In genomic region chr5:14090290-14090689, GRCh38 we compare ENCODE assay signal across 24 cellular contexts.
"Had no signal": no experiment of that assay in that cellular context is flagged by ENCODE, and none has a peak within 500 bp of the region (broad histone marks: within the 10 kb centered on the region; RNA-seq: fewer than 3 reads in every experiment).

No MANE protein-coding gene starts in this region.

- ATAC-seq: effector memory CD8-positive, alpha-beta T cell; gastrocnemius medialis; left ventricle myocardium superior; lower lobe of right lung; naive thymus-derived CD8-positive, alpha-beta T cell; sciatic nerve; stimulated activated naive CD8-positive, alpha-beta T cell treated with anti-CD3 and anti-CD28 coated beads, Interleukin-15, amount 100 ng/mL, for 72 hours; upper lobe of right lung had no signal

- H3K4me1 ChIP-seq: esophagus squamous epithelium, gastrocnemius medialis, lower lobe of right lung, prostate gland, right atrium auricular region, suprapubic skin, transverse colon, upper lobe of right lung, uterus had no signal

- H3K4me3 ChIP-seq: esophagus squamous epithelium, gastrocnemius medialis, lower lobe of right lung, prostate gland, right atrium auricular region, smooth muscle cell, suprapubic skin, transverse colon, upper lobe of right lung, uterus had no signal

- H3K36me3 ChIP-seq: esophagus squamous epithelium, gastrocnemius medialis, lower lobe of right lung, prostate gland, right atrium auricular region, suprapubic skin, transverse colon, upper lobe of right lung, uterus had no signal

- H3K27ac ChIP-seq: esophagus squamous epithelium, gastrocnemius medialis, lower lobe of right lung, prostate gland, right atrium auricular region, suprapubic skin, transverse colon, upper lobe of right lung, uterus had no signal

- DNase-seq: dermis blood vessel endothelial cell; effector memory CD8-positive, alpha-beta T cell; erythroblast; esophagus squamous epithelium; gastrocnemius medialis; left ventricle myocardium superior; lower lobe of right lung; naive thymus-derived CD8-positive, alpha-beta T cell; nephron progenitor cell; nucleus accumbens; stimulated activated CD4-positive, alpha-beta T cell treated with anti-CD3 and anti-CD28 coated beads, Interleukin-12 subunit alpha, Interleukin-12 subunit beta, amount 100 ng/mL, for 4 hours; stimulated activated CD4-positive, alpha-beta T cell treated with anti-CD3 and anti-CD28 coated beads, Interleukin-1b, Interleukin-23, amount 100 ng/mL, for 48 hours; stimulated activated CD4-positive, alpha-beta T cell treated with anti-CD3 and anti-CD28 coated beads, Interleukin-4, amount 100 ng/mL, for 1 hour; stimulated activated CD8-positive, alpha-beta memory T cell treated with anti-CD3 and anti-CD28 coated beads, Interleukin-4, amount 100 ng/mL, for 48 hours; stimulated activated naive CD4-positive, alpha-beta T cell; stimulated activated naive CD8-positive, alpha-beta T cell treated with anti-CD3 and anti-CD28 coated beads, Interleukin-15, amount 100 ng/mL, for 72 hours; transverse colon; upper lobe of right lung; uterus had no signal

- H3K4me2 ChIP-seq: smooth muscle cell had no signal

- H3K9me3 ChIP-seq: esophagus squamous epithelium, gastrocnemius medialis, lower lobe of right lung, prostate gland, suprapubic skin, transverse colon, upper lobe of right lung, uterus had no signal

- H3K27me3 ChIP-seq: esophagus squamous epithelium, gastrocnemius medialis, right atrium auricular region, transverse colon, upper lobe of right lung, uterus had no signal
